In genomic region chr10:101818119-101818957, GRCh38 we compare ENCODE assay signal across 8 cellular contexts. TPM values are rescaled to one million over a fixed set of nuclear protein-coding genes. Genes with fewer than 3 reads are reported as not detected.
DNase-seq lines count a peak whose midpoint lies in the region; ATAC-seq and TF ChIP-seq lines count a peak whose summit lies in the region.

Gene OGA (minus strand): TSS chr10:101818444. CDS start chr10:101818022, 422 bp downstream.

- no peaks in the 10 kb centered on the region for H3K27me3 Mint-ChIP-seq in dendritic cell treated with granulocyte-macrophage colony-stimulating factor and Interleukin-4, amounts not matched to agents 40 ng/mL and 50 ng/mL, for 4 days

- H3K4me3 Mint-ChIP-seq in dendritic cell treated with granulocyte-macrophage colony-stimulating factor and Interleukin-4, amounts not matched to agents 40 ng/mL and 50 ng/mL, for 4 days = peak within 1 kb of the TSS; percentile 97

- peak; percentile 82 for ATAC-seq in GM19395 (IDR thresholded peaks at IDR 0.05; ENCODE audit: unreplicated experiment)
- peak; percentile 81 for ATAC-seq in HG03565 (IDR thresholded peaks at IDR 0.05; ENCODE audit: unreplicated experiment)
- ATAC-seq in left lobe of liver = peak; percentile 90

- no peaks in the 10 kb centered on the region for H3K9me3 Mint-ChIP-seq in dendritic cell treated with granulocyte-macrophage colony-stimulating factor and Interleukin-4, amounts not matched to agents 40 ng/mL and 50 ng/mL, for 4 days

- peak within 1 kb of the TSS; percentile 90 for H3K27ac ChIP-seq in C4-2B

- peaks cover 42% of the 10 kb centered on the region for H3K36me3 Mint-ChIP-seq in dendritic cell treated with granulocyte-macrophage colony-stimulating factor and Interleukin-4, amounts not matched to agents 40 ng/mL and 50 ng/mL, for 4 days (ENCODE audit: low read depth)

- no peak for TF ChIP-seq CTCF in C4-2B (conservative IDR thresholded peaks at IDR 0.05)

- DNase-seq in NCI-H774 (lab: John Stamatoyannopoulos, UW) = peak; percentile 91
- DNase-seq in activated CD4-positive, alpha-beta T cell treated with anti-CD3 and anti-CD28 coated beads, Interleukin-2, amount 50 U/mL, for 4 hours = peak; percentile 95 to 97
- peak; percentile 98 for DNase-seq in left lobe of liver (ENCODE audit: low spot score)
- peak; percentile 97 for DNase-seq in stimulated activated CD4-positive, alpha-beta T cell treated with anti-CD3 and anti-CD28 coated beads, Interleukin-2, amount 100 ng/mL, for 4 hours (ENCODE audit: low read depth)

- intact Hi-C loops in dendritic cell treated with granulocyte-macrophage colony-stimulating factor and Interleukin-4, amounts not matched to agents 40 ng/mL and 50 ng/mL, for 4 days (cut with micrococcal nuclease) = loop anchor here (5.0 kb wide), 1 partner anchor 36 kb away; the partner anchor contains the start of gene NPM3

- peaks cover 37% of the 10 kb centered on the region for H3K4me1 Mint-ChIP-seq in dendritic cell treated with granulocyte-macrophage colony-stimulating factor and Interleukin-4, amounts not matched to agents 40 ng/mL and 50 ng/mL, for 4 days (ENCODE audit: low read depth)

- peak within 1 kb of the TSS; percentile 99 for H3K27ac Mint-ChIP-seq in dendritic cell treated with granulocyte-macrophage colony-stimulating factor and Interleukin-4, amounts not matched to agents 40 ng/mL and 50 ng/mL, for 4 days

RNA-seq across cellular contexts. Expression of gene OGA, which starts in this region (rescaled TPM):
- 32.8 TPM for total RNA-seq in left lobe of liver

Comparison
In these comparisons a context has a peak if more than half of its experiments do, and no peak if none do; other contexts are left out.
1. Peak in every context shown above with its lines: DNase-seq, ATAC-seq and H3K27ac ChIP-seq.